ENCODE assay signal across 1 cellular context in the genomic region with DNA sequence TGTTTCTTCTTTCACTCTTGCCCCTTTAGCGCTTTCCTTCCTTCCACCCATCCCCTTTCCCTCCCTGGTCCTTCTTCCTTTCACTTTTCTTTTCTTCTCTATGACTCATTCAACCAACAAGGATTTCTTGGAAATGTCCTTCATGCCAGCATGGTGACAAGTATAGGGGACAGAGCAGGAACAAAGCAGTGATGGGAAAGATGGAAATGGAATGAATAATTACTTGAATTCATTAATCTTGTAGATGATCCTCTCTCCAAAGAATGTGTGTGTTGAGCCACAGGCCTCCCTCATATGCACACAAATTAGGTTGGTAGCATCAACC.
TF ChIP-seq lines count a peak whose summit lies in the region.

No MANE protein-coding gene starts in this region.

TF ChIP-seq in K562, 482 proteins besides CTCF, POLR2A, EP300 and RAD21 (continued from another document):
- TF ChIP-seq PKNOX1 (IDR thresholded peaks at IDR 0.05) (no peak), GABPA (tag; conservative IDR thresholded peaks at IDR 0.05; ENCODE audit: low read depth) (no peak; the same call in 1 of the 2 replicates), KAT8 (IDR thresholded peaks at IDR 0.05; ENCODE audit: low read depth) (no peak), FOXA3 (CRISPR knock-in tag; conservative IDR thresholded peaks at IDR 0.05 in 1 of 2, IDR thresholded peaks at IDR 0.05 in 1 of 2) (peak in 1 of 2 experiments; percentile 69; a peak in 2 of 4 replicates), KLF10 (CRISPR knock-in tag; IDR thresholded peaks at IDR 0.05) (no peak), POLR2AphosphoS5 (IDR thresholded peaks at IDR 0.05; ENCODE audit: control insufficient read depth, insufficient read depth, low read depth, low read length) (no peak), ZNF274 (IDR thresholded peaks at IDR 0.05; ENCODE audit: borderline replicate concordance, low read depth, low read length) (no peak), CHD4 (IDR thresholded peaks at IDR 0.05; ENCODE audit: insufficient read depth, insufficient replicate concordance, low read depth, low read length, poor library complexity, severe bottlenecking) (no peak), ZNF436 (CRISPR knock-in tag; IDR thresholded peaks at IDR 0.05) (no peak), ZSCAN32 (CRISPR knock-in tag; IDR thresholded peaks at IDR 0.05) (no peak), ZNF57 (CRISPR knock-in tag; IDR thresholded peaks at IDR 0.05) (no peak), JUND (IDR thresholded peaks at IDR 0.05; ENCODE audit: borderline replicate concordance, low read depth, low read length) (peak; percentile 88), JUND (tag; IDR thresholded peaks at IDR 0.05; ENCODE audit: borderline replicate concordance, low read depth, low read length) (peak; percentile 54; the same call in 1 of the 3 replicates), ZNF586 (CRISPR knock-in tag; conservative IDR thresholded peaks at IDR 0.05) (no peak), MEIS2 (IDR thresholded peaks at IDR 0.05; ENCODE audit: partially characterized antibody) (peak; percentile 50), ZNF668 (CRISPR knock-in tag; IDR thresholded peaks at IDR 0.05) (no peak)
